ENCODE assay signal across 27 cellular contexts in the genomic region with DNA sequence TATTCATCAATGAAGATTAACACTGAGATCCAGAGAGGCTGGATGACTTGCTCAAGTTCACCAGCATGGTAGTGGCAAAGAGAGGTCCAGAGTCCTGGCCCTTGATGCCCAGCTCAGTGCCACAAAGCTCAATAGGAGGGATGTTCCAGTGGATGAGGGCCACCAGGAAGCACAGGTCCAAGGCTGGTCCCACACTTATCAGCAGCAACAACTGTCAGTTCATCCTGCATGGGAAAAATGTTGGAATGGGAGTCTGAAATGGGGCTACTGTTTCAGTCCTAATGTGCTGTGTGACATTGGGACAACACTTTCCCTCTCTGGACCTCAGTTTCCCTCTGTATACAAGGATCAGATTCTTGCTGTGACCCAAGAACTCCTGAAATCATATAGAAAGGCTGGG. TPM values are rescaled to one million over a fixed set of nuclear protein-coding genes. Genes with fewer than 3 reads are reported as not detected.
DNase-seq lines count a peak whose midpoint lies in the region; ATAC-seq, FAIRE-seq and TF ChIP-seq lines count a peak whose summit lies in the region.
"Had no signal": no experiment of that assay in that cellular context is flagged by ENCODE, and none has a peak within 500 bp of the region (broad histone marks: within the 10 kb centered on the region; RNA-seq: fewer than 3 reads in every experiment).

No MANE protein-coding gene starts in this region.

- no peak for TF ChIP-seq POLR2A in A549 (IDR thresholded peaks at IDR 0.05; ENCODE audit: low read length)

- DNase-seq in A549 (ENCODE audit: low read depth in 1 of 2, low spot score in 1 of 2) (no peak), chondrocyte (ENCODE audit: low spot score) (peak; percentile 9), posterior vena cava (ENCODE audit: low spot score) (peak; percentile 26), natural killer cell (no peak), NCI-H524 treated with DMSO at 0.1 percent for 48 hours (lab: John Stamatoyannopoulos, UW) (no peak), mesenteric fat pad (ENCODE audit: low spot score) (no peak)
- DNase-seq: ACHN; BE2C; C1 segment of cervical spinal cord; CD4-positive, alpha-beta memory T cell; CD4-positive, CD25-positive, alpha-beta regulatory T cell; CD8-positive, alpha-beta memory T cell; COR-L47; DMS79 treated with DMSO at 0.1 percent for 48 hours; GF-D8 had no signal

- H3K4me3 Mint-ChIP-seq in chondrocyte (ENCODE audit: unreplicated experiment) (no peak overlapping the region), natural killer cell (no peak overlapping the region)
- H3K4me3 Mint-ChIP-seq: CD14-positive monocyte; CD4-positive, alpha-beta memory T cell; CD4-positive, CD25-positive, alpha-beta regulatory T cell; CD8-positive, alpha-beta memory T cell had no signal

- POLR2A ChIA-PET in A549 (lab: Yijun Ruan, JAX) (no interaction called here), HEK293 (lab: Yijun Ruan, JAX) (no interaction called here)

- H3K4me2 ChIP-seq in A549 = no peak overlapping the region
- H3K4me2 ChIP-seq: BLaER1 had no signal

- H3K36me3 Mint-ChIP-seq in chondrocyte (ENCODE audit: low read depth) = no peaks in the 10 kb centered on the region
- no peaks in the 10 kb centered on the region for H3K36me3 Mint-ChIP-seq in natural killer cell
- H3K36me3 Mint-ChIP-seq: CD14-positive monocyte; CD4-positive, alpha-beta memory T cell; CD4-positive, CD25-positive, alpha-beta regulatory T cell; CD8-positive, alpha-beta memory T cell had no signal

- H3K36me3 ChIP-seq in HEK293 (ENCODE audit: control insufficient read depth in 2 of 2, insufficient read depth in 1 of 2, low read length in 2 of 2) = no peaks in the 10 kb centered on the region
- H3K36me3 ChIP-seq: BE2C, BLaER1 had no signal

- ATAC-seq in A549 (no peak), natural killer cell (no peak)
- ATAC-seq: GM12878 had no signal

- no peak for TF ChIP-seq EP300 in A549 (IDR thresholded peaks at IDR 0.05)

- H3K4me3 ChIP-seq in A549 = no peak overlapping the region
- no peak overlapping the region for H3K4me3 ChIP-seq in HEK293 (ENCODE audit: low read depth, low read length)
- H3K4me3 ChIP-seq: BLaER1, GM12878 had no signal

- H3K9me3 Mint-ChIP-seq in chondrocyte (ENCODE audit: low read depth) (peaks cover 3% of the 10 kb centered on the region), natural killer cell (peaks cover 0 to 6% of the 10 kb centered on the region in 2 donors)
- H3K9me3 Mint-ChIP-seq: CD8-positive, alpha-beta memory T cell had no signal

- no peak overlapping the region for H3K27ac Mint-ChIP-seq in chondrocyte (ENCODE audit: unreplicated experiment)
- H3K27ac Mint-ChIP-seq in natural killer cell = no peak overlapping the region
- H3K27ac Mint-ChIP-seq: CD14-positive monocyte; CD4-positive, alpha-beta memory T cell; CD4-positive, CD25-positive, alpha-beta regulatory T cell; CD8-positive, alpha-beta memory T cell had no signal

- TF ChIP-seq RAD21 in A549 (conservative IDR thresholded peaks at IDR 0.05 in 1 of 2, IDR thresholded peaks at IDR 0.05 in 1 of 2) = no peak

- intact Hi-C loops in posterior vena cava (cut with DNase I) (no loop called here), natural killer cell (cut with micrococcal nuclease) (no loop called here)

- no peaks in the 10 kb centered on the region for H3K4me1 Mint-ChIP-seq in chondrocyte (ENCODE audit: low read depth)
- no peaks in the 10 kb centered on the region for H3K4me1 Mint-ChIP-seq in natural killer cell
- H3K4me1 Mint-ChIP-seq: CD14-positive monocyte; CD4-positive, CD25-positive, alpha-beta regulatory T cell; CD8-positive, alpha-beta memory T cell had no signal

- H3K9me3 ChIP-seq in A549 (no peaks in the 10 kb centered on the region), HEK293 (ENCODE audit: control insufficient read depth, insufficient read depth, low read depth, low read length) (no peaks in the 10 kb centered on the region)
- H3K9me3 ChIP-seq: BE2C, BLaER1 had no signal

- TF ChIP-seq CTCF in A549 (IDR thresholded peaks at IDR 0.05) (no peak), HEK293 (tag by site-specific recombination; IDR thresholded peaks at IDR 0.05) (no peak), chondrocyte (IDR thresholded peaks at IDR 0.05) (no peak), natural killer cell (IDR thresholded peaks at IDR 0.05) (no peak)

- CTCF ChIA-PET in A549 (lab: Yijun Ruan, JAX) (interaction anchor here (0.9 to 1.5 kb wide), 4 partner anchors 10 to 97 kb away, joined by 3 to 5 read pairs (median 4); no protein-coding TSS in a partner anchor), HEK293 (lab: Yijun Ruan, JAX) (no interaction called here)

- no peak for FAIRE-seq in A549 (lab: Jason Lieb, UNC)
- FAIRE-seq: D721Med, G401.6, GM12878, GM12892, GM18507 had no signal

- H3K27me3 Mint-ChIP-seq in chondrocyte (ENCODE audit: low read depth) (no peaks in the 10 kb centered on the region), natural killer cell (ENCODE audit: low read depth in 2 of 2) (peaks cover 0 to 3% of the 10 kb centered on the region in 2 donors)
- H3K27me3 Mint-ChIP-seq: CD4-positive, CD25-positive, alpha-beta regulatory T cell had no signal

- H3K4me1 ChIP-seq in A549 = peaks cover 30% of the 10 kb centered on the region
- no peaks in the 10 kb centered on the region for H3K4me1 ChIP-seq in HEK293 (ENCODE audit: control insufficient read depth, insufficient read depth, low read length)
- H3K4me1 ChIP-seq: BE2C, BLaER1 had no signal

- H3K27ac ChIP-seq in A549 (peak overlapping the region; percentile 20 to 28; a peak in 1 of 6 replicates), HEK293 (ENCODE audit: extremely low read depth, low read depth, low read length) (no peak overlapping the region)
- H3K27ac ChIP-seq: 22Rv1, BLaER1 had no signal

TF ChIP-seq in A549, 52 proteins besides CTCF, POLR2A, EP300 and RAD21 (continues in another document):
- TF ChIP-seq RFX5 (IDR thresholded peaks at IDR 0.05) (no peak), ELK1 (IDR thresholded peaks at IDR 0.05; ENCODE audit: low read depth, low read length) (no peak), SREBF2 (IDR thresholded peaks at IDR 0.05) (no peak), CHD2 (IDR thresholded peaks at IDR 0.05; ENCODE audit: low read length, partially characterized antibody) (no peak), RNF2 (IDR thresholded peaks at IDR 0.05; ENCODE audit: borderline replicate concordance, low read depth) (no peak)

TF ChIP-seq in HEK293, 187 proteins besides CTCF, POLR2A, EP300 and RAD21:
- TF ChIP-seq ZNF514 (tag by site-specific recombination; IDR thresholded peaks at IDR 0.05) = no peak
- TF ChIP-seq ZFP37 (tag by site-specific recombination; IDR thresholded peaks at IDR 0.05) = no peak
- TF ChIP-seq ZNF23 (tag by site-specific recombination; IDR thresholded peaks at IDR 0.05; ENCODE audit: borderline replicate concordance) = no peak
- TF ChIP-seq ZNF768 (tag by site-specific recombination; IDR thresholded peaks at IDR 0.05) = 0 out of 2 replicates have a peak, but pooled peaks have one; percentile 8
- no peak for TF ChIP-seq ZNF677 (tag by site-specific recombination; IDR thresholded peaks at IDR 0.05)
- TF ChIP-seq ZNF140 (tag by site-specific recombination; IDR thresholded peaks at IDR 0.05) = no peak

RNA-seq across cellular contexts. Expression of gene SERPINA5, which starts 11.2 kb away (rescaled TPM):
- polyA plus RNA-seq in A549 (2011; rRNA removed) (0.78 and 1.2 TPM in 2 replicates), A549 (2017; fragmentation: RNase III; extraction: RNeasy Plus Mini Kit Qiagen cat#74134 plus additional on column Dnase treatment) (0.51 to 0.95 TPM (median 0.74 TPM) in 3 replicates)
- polyA plus RNA-seq in A549 (2012; cell fraction: cytosol; rRNA removed) = 0.05 and 0.06 TPM in 2 replicates
- polyA plus RNA-seq in A549 (2012; cell fraction: nucleus; rRNA removed) = 0.04 TPM in 1 of 2 replicates, not detected in the other
- 0.68 and 1.9 TPM in 2 replicates for polyA minus RNA-seq in A549 (2011; rRNA and poly(A)+ RNA removed)
- total RNA-seq in chondrocyte (0.50 to 0.54 TPM in 2 of 3 replicates, not detected in the other), posterior vena cava (10 to 100 TPM in 1 of 2 donors, 1 to 10 TPM in 1; 5.2 to 13.6 TPM), natural killer cell (not detected), mesenteric fat pad (0.48 TPM)
- total RNA-seq: A172; A673; CD4-positive, alpha-beta memory T cell; CD4-positive, CD25-positive, alpha-beta regulatory T cell; CD8-positive, alpha-beta memory T cell had no signal
- polyA plus RNA-seq: AG04450; CD14-positive monocyte; CD4-positive, alpha-beta memory T cell; CD4-positive, CD25-positive, alpha-beta regulatory T cell; CD8-positive, alpha-beta memory T cell; GM12878 had no signal

RNA-seq across cellular contexts. Expression of gene SERPINA3, which starts 19.7 kb away (rescaled TPM):
- polyA plus RNA-seq in A549 (2011; rRNA removed) (9.1 and 16.0 TPM in 2 replicates), A549 (2017; fragmentation: RNase III; extraction: RNeasy Plus Mini Kit Qiagen cat#74134 plus additional on column Dnase treatment) (1.4 to 5.5 TPM (median 3.1 TPM) in 3 replicates)
- polyA plus RNA-seq in A549 (2012; cell fraction: cytosol; rRNA removed) = 1.5 and 1.7 TPM in 2 replicates
- 2.2 and 3.2 TPM in 2 replicates for polyA plus RNA-seq in A549 (2012; cell fraction: nucleus; rRNA removed)
- polyA minus RNA-seq in A549 (2011; rRNA and poly(A)+ RNA removed) = 7.8 and 9.9 TPM in 2 replicates
- total RNA-seq in chondrocyte (3.6 to 4.6 TPM (median 3.9 TPM) in 3 replicates), posterior vena cava (100 to 1,000 TPM; 279 to 301 TPM), natural killer cell (not detected), mesenteric fat pad (139 TPM)
- total RNA-seq: A172; CD4-positive, alpha-beta memory T cell; CD4-positive, CD25-positive, alpha-beta regulatory T cell; CD8-positive, alpha-beta memory T cell had no signal
- polyA plus RNA-seq: CD14-positive monocyte; CD4-positive, alpha-beta memory T cell; CD4-positive, CD25-positive, alpha-beta regulatory T cell; CD8-positive, alpha-beta memory T cell; GM12878 had no signal

RNA-seq across cellular contexts. Expression of gene SERPINA4, which starts 31.2 kb away (rescaled TPM):
- polyA plus RNA-seq in A549 (2011; rRNA removed) (0.08 TPM in 1 of 2 replicates, not detected in the other), A549 (2017; fragmentation: RNase III; extraction: RNeasy Plus Mini Kit Qiagen cat#74134 plus additional on column Dnase treatment) (not detected in 3 replicates)
- not detected in 2 replicates for polyA plus RNA-seq in A549 (2012; cell fraction: cytosol; rRNA removed)
- polyA plus RNA-seq in A549 (2012; cell fraction: nucleus; rRNA removed) = not detected in 2 replicates
- polyA minus RNA-seq in A549 (2011; rRNA and poly(A)+ RNA removed) = 0.17 TPM in 1 of 2 replicates, not detected in the other
- total RNA-seq in chondrocyte (not detected in 3 replicates), posterior vena cava (not detected), natural killer cell (not detected), mesenteric fat pad (not detected)
- total RNA-seq: A172; A673; CD4-positive, alpha-beta memory T cell; CD4-positive, CD25-positive, alpha-beta regulatory T cell; CD8-positive, alpha-beta memory T cell had no signal
- polyA plus RNA-seq: AG04450; CD14-positive monocyte; CD4-positive, alpha-beta memory T cell; CD4-positive, CD25-positive, alpha-beta regulatory T cell; CD8-positive, alpha-beta memory T cell; GM12878 had no signal

Comparison
In these comparisons a context has a peak if more than half of its experiments do, and no peak if none do; other contexts are left out.
1. DNase-seq: peak in chondrocyte (single experiment) and posterior vena cava (single experiment); none in A549 (0 of 2), natural killer cell (single experiment), NCI-H524 treated with DMSO at 0.1 percent for 48 hours (single experiment) and mesenteric fat pad (single experiment).
2. RNA of gene SERPINA3, which starts 19.7 kb away (total RNA-seq): 279 to 301 TPM in posterior vena cava and 139 TPM in mesenteric fat pad (single experiment); 3.6 to 4.6 TPM in chondrocyte and not detected in natural killer cell; every median in the first group is over 10 times any median in the second.